In genomic region chr7:103347507-103348267, GRCh38 we compare ENCODE assay signal across 1 cellular context.
TF ChIP-seq lines count a peak whose summit lies in the region.

PSMC2 (plus strand) TSS chr7:103347643; CDS start chr7:103347712, 69 bp downstream.

TF ChIP-seq in HepG2, 621 proteins besides CTCF, POLR2A, EP300 and RAD21 (continued from another document):
- no peak for TF ChIP-seq GPN1 (CRISPR knock-in tag; IDR thresholded peaks at IDR 0.05; ENCODE audit: borderline replicate concordance)
- TF ChIP-seq PBX3 (CRISPR knock-in tag; IDR thresholded peaks at IDR 0.05; ENCODE audit: borderline replicate concordance) = no peak
- TF ChIP-seq ZFX (CRISPR knock-in tag; IDR thresholded peaks at IDR 0.05; ENCODE audit: low read depth) = peak; percentile 93
- TF ChIP-seq ZNF24 (IDR thresholded peaks at IDR 0.05) = no peak
- TF ChIP-seq ZNF276 (CRISPR knock-in tag; IDR thresholded peaks at IDR 0.05; ENCODE audit: low read depth) = no peak
- no peak for TF ChIP-seq FIP1L1 (IDR thresholded peaks at IDR 0.05; ENCODE audit: borderline replicate concordance, insufficient read depth, low read depth, low read length)
- no peak for TF ChIP-seq SAFB2 (CRISPR knock-in tag; IDR thresholded peaks at IDR 0.05; ENCODE audit: borderline replicate concordance, low read depth)
- no peak for TF ChIP-seq ZNF30 (CRISPR knock-in tag; IDR thresholded peaks at IDR 0.05)
- TF ChIP-seq ZNF780A (CRISPR knock-in tag; IDR thresholded peaks at IDR 0.05) = no peak
- no peak for TF ChIP-seq CCAR2 (optimal IDR thresholded peaks at IDR 0.05; ENCODE audit: low read depth, low read length)
- 0 out of 2 replicates have a peak, but pooled peaks have one; percentile 55 for TF ChIP-seq BCL3 (CRISPR knock-in tag; IDR thresholded peaks at IDR 0.05)
- TF ChIP-seq RELA (CRISPR knock-in tag; IDR thresholded peaks at IDR 0.05) = no peak
- no peak for TF ChIP-seq RFXANK (CRISPR knock-in tag; IDR thresholded peaks at IDR 0.05)
- TF ChIP-seq CC2D1A (CRISPR knock-in tag; IDR thresholded peaks at IDR 0.05) = no peak
- no peak for TF ChIP-seq ARID3A (IDR thresholded peaks at IDR 0.05; ENCODE audit: low read depth, low read length)
- no peak for TF ChIP-seq ZNF589 (CRISPR knock-in tag; conservative IDR thresholded peaks at IDR 0.05)
- no peak for TF ChIP-seq HNRNPL (IDR thresholded peaks at IDR 0.05; ENCODE audit: low read depth, low read length)
- peak; percentile 95 for TF ChIP-seq PHF20 (CRISPR knock-in tag; IDR thresholded peaks at IDR 0.05)
- TF ChIP-seq NFE2L1 (CRISPR knock-in tag; IDR thresholded peaks at IDR 0.05; ENCODE audit: borderline replicate concordance) = peak; percentile 93; the same call in 1 of the 2 replicates
- peak; percentile 98 for TF ChIP-seq KDM5A (IDR thresholded peaks at IDR 0.05; ENCODE audit: borderline replicate concordance, low read length)
- no peak for TF ChIP-seq EHMT2 (IDR thresholded peaks at IDR 0.05; ENCODE audit: borderline replicate concordance, low read depth, low read length)
- no peak for TF ChIP-seq ZNF773 (CRISPR knock-in tag; IDR thresholded peaks at IDR 0.05; ENCODE audit: borderline replicate concordance)
- no peak for TF ChIP-seq TBL1XR1 (IDR thresholded peaks at IDR 0.05; ENCODE audit: borderline replicate concordance, low read length, partially characterized antibody)
- no peak for TF ChIP-seq IRF9 (CRISPR knock-in tag; IDR thresholded peaks at IDR 0.05; ENCODE audit: borderline replicate concordance)
- peak; percentile 74 for TF ChIP-seq MAFG (CRISPR knock-in tag; IDR thresholded peaks at IDR 0.05)
- TF ChIP-seq ZNF839 (CRISPR knock-in tag; IDR thresholded peaks at IDR 0.05; ENCODE audit: borderline replicate concordance) = no peak
- no peak for TF ChIP-seq ZNF557 (CRISPR knock-in tag; IDR thresholded peaks at IDR 0.05)
- TF ChIP-seq JUN (CRISPR knock-in tag; IDR thresholded peaks at IDR 0.05) = no peak
- TF ChIP-seq ZNF569 (CRISPR knock-in tag; IDR thresholded peaks at IDR 0.05; ENCODE audit: borderline replicate concordance) = no peak
- TF ChIP-seq XBP1 (CRISPR knock-in tag; IDR thresholded peaks at IDR 0.05) = no peak
- TF ChIP-seq ZBTB34 (CRISPR knock-in tag; IDR thresholded peaks at IDR 0.05) = no peak
- peak; percentile 46; the same call in 1 of the 2 replicates for TF ChIP-seq THRA (CRISPR knock-in tag; IDR thresholded peaks at IDR 0.05; ENCODE audit: borderline replicate concordance)
- TF ChIP-seq MIER3 (CRISPR knock-in tag; IDR thresholded peaks at IDR 0.05; ENCODE audit: borderline replicate concordance) = no peak
- TF ChIP-seq KLF6 (CRISPR knock-in tag; IDR thresholded peaks at IDR 0.05) = no peak
- TF ChIP-seq RBM22 (optimal IDR thresholded peaks at IDR 0.05; ENCODE audit: low read length) = no peak
